ENCODE assay signal across 2 cellular contexts in genomic region chr15:80183886-80184285, GRCh38.
TF ChIP-seq lines count a peak whose summit lies in the region.

No MANE protein-coding gene starts in this region.

TF ChIP-seq in HEK293T, 16 proteins besides CTCF, POLR2A, EP300 and RAD21:
- TF ChIP-seq HDGF (IDR thresholded peaks at IDR 0.05; ENCODE audit: borderline replicate concordance) = no peak
- TF ChIP-seq TARDBP (IDR thresholded peaks at IDR 0.05) = no peak
- no peak for TF ChIP-seq LEF1 (IDR thresholded peaks at IDR 0.05; ENCODE audit: borderline replicate concordance)
- TF ChIP-seq CTBP1 (IDR thresholded peaks at IDR 0.05; ENCODE audit: borderline replicate concordance) = no peak
- TF ChIP-seq SUZ12 (IDR thresholded peaks at IDR 0.05) = no peak
- TF ChIP-seq FOXA1 (IDR thresholded peaks at IDR 0.05) = no peak
- TF ChIP-seq FOXM1 (IDR thresholded peaks at IDR 0.05; ENCODE audit: borderline replicate concordance) = no peak
- no peak for TF ChIP-seq ZNF384 (IDR thresholded peaks at IDR 0.05)
- TF ChIP-seq ARNT (IDR thresholded peaks at IDR 0.05) = no peak
- no peak for TF ChIP-seq SP1 (IDR thresholded peaks at IDR 0.05)
- TF ChIP-seq BHLHE40 (IDR thresholded peaks at IDR 0.05; ENCODE audit: borderline replicate concordance) = no peak
- no peak for TF ChIP-seq NFRKB (IDR thresholded peaks at IDR 0.05)
- no peak for TF ChIP-seq L3MBTL2 (conservative IDR thresholded peaks at IDR 0.05)
- TF ChIP-seq FOXK2 (IDR thresholded peaks at IDR 0.05) = no peak
- TF ChIP-seq ELF4 (IDR thresholded peaks at IDR 0.05) = no peak
- no peak for TF ChIP-seq PKNOX1 (IDR thresholded peaks at IDR 0.05)

TF ChIP-seq in K562, 482 proteins besides CTCF, POLR2A, EP300 and RAD21:
- TF ChIP-seq SFPQ (IDR thresholded peaks at IDR 0.05; ENCODE audit: low read depth, low read length) (no peak), ZNF395 (CRISPR knock-in tag; IDR thresholded peaks at IDR 0.05) (no peak), PATZ1 (CRISPR knock-in tag; IDR thresholded peaks at IDR 0.05; ENCODE audit: borderline replicate concordance) (no peak), TSC22D4 (tag; IDR thresholded peaks at IDR 0.05) (no peak), MYC (IDR thresholded peaks at IDR 0.05; ENCODE audit: low read depth, low read length) (no peak), MYC (CRISPR knock-in tag; IDR thresholded peaks at IDR 0.05; ENCODE audit: borderline replicate concordance, low read depth) (no peak), HMG20A (CRISPR knock-in tag; conservative IDR thresholded peaks at IDR 0.05) (no peak), TSHZ1 (CRISPR knock-in tag; IDR thresholded peaks at IDR 0.05) (no peak), RBM22 (IDR thresholded peaks at IDR 0.05; ENCODE audit: low read depth, low read length, poor library complexity, severe bottlenecking) (no peak), SMARCE1 (IDR thresholded peaks at IDR 0.05) (no peak), UBTF (IDR thresholded peaks at IDR 0.05; ENCODE audit: borderline replicate concordance in 1 of 2, low read depth in 2 of 2, low read length in 2 of 2) (no peak), ZBTB11 (CRISPR knock-in tag; IDR thresholded peaks at IDR 0.05) (no peak), FUS (optimal IDR thresholded peaks at IDR 0.05; ENCODE audit: low read depth, low read length) (no peak), CGGBP1 (CRISPR knock-in tag; IDR thresholded peaks at IDR 0.05) (no peak), PHF20 (IDR thresholded peaks at IDR 0.05; ENCODE audit: partially characterized antibody) (no peak), ZBTB26 (CRISPR knock-in tag; IDR thresholded peaks at IDR 0.05) (no peak), FIP1L1 (IDR thresholded peaks at IDR 0.05; ENCODE audit: low read depth, low read length, poor library complexity, severe bottlenecking) (no peak), GATA2 (CRISPR knock-in tag; IDR thresholded peaks at IDR 0.05) (no peak)
TF ChIP-seq in K562: peak in this region for 0.
